7 cellular contexts compared by ENCODE assay signal in genomic region chr5:142677212-142677611, GRCh38. TPM values are rescaled to one million over a fixed set of nuclear protein-coding genes. Genes with fewer than 3 reads are reported as not detected.
"Had no signal": no experiment of that assay in that cellular context is flagged by ENCODE, and none has a peak within 500 bp of the region (broad histone marks: within the 10 kb centered on the region; RNA-seq: fewer than 3 reads in every experiment).

No MANE protein-coding gene starts in this region.

- H3K4me3 ChIP-seq: ovary had no signal

- H3K27ac ChIP-seq: ovary had no signal

- H3K9me3 ChIP-seq: ovary had no signal

- FAIRE-seq: colon, endothelial cell of umbilical vein, kidney had no signal

- H3K36me3 ChIP-seq: ovary had no signal

- DNase-seq: activated CD4-positive, CD25-positive, alpha-beta regulatory T cell; kidney; ovary; stimulated activated CD4-positive, alpha-beta T cell treated with anti-CD3 and anti-CD28 coated beads, Interleukin-4, amount 100 ng/mL, for 4 hours had no signal

- H3K27me3 ChIP-seq: ovary had no signal

RNA-seq across cellular contexts. Expression of gene FGF1, which starts 8.7 kb away (rescaled TPM):
- total RNA-seq: endothelial cell of umbilical vein, neural crest cell had no signal
- polyA plus RNA-seq: endothelial cell of umbilical vein had no signal
